Comparison of ENCODE assay signal across 36 cellular contexts in genomic region chr5:115136294-115136693, GRCh38. TPM values are rescaled to one million over a fixed set of nuclear protein-coding genes. Genes with fewer than 3 reads are reported as not detected.
"Had no signal": no experiment of that assay in that cellular context is flagged by ENCODE, and none has a peak within 500 bp of the region (broad histone marks: within the 10 kb centered on the region; RNA-seq: fewer than 3 reads in every experiment).

No MANE protein-coding gene starts in this region.

- H3K27me3 ChIP-seq: adrenal gland, ascending aorta, body of pancreas, brain microvascular endothelial cell, breast epithelium, cardiac muscle cell had no signal

- H3K4me3 ChIP-seq: adrenal gland, ascending aorta, body of pancreas, breast epithelium, cardiac muscle cell had no signal

- H3K36me3 ChIP-seq: adrenal gland, ascending aorta, brain microvascular endothelial cell, breast epithelium, cardiac muscle cell had no signal

- FAIRE-seq: astrocyte, bronchial epithelial cell had no signal

- ATAC-seq: activated naive CD4-positive, alpha-beta T cell treated with anti-CD3 and anti-CD28 coated beads, Interleukin-2, amount 50 U/mL, for 72 hours; activated naive CD8-positive, alpha-beta T cell treated with anti-CD3 and anti-CD28 coated beads, Interleukin-2, amount 50 U/mL, for 24 hours; activated T-cell treated with anti-CD3 and anti-CD28 coated beads, Interleukin-2, amount 50 U/mL, for 4 hours; activated T-cell treated with anti-CD3 and anti-CD28 coated beads, Interleukin-2, amount 50 U/mL, for 72 hours; activated T-helper 17 cell treated with anti-CD3 and anti-CD28 coated beads, Interleukin-2, amount 50 U/mL, for 72 hours; body of pancreas had no signal

- H3K9me3 ChIP-seq: adrenal gland, ascending aorta, body of pancreas, breast epithelium had no signal

- H3K4me1 ChIP-seq: adrenal gland, ascending aorta, body of pancreas, breast epithelium had no signal

- H3K27ac ChIP-seq: adrenal gland, ascending aorta, body of pancreas, brain microvascular endothelial cell, breast epithelium, cardiac muscle cell had no signal

- DNase-seq: activated effector memory CD4-positive, alpha-beta T cell treated with anti-CD3 and anti-CD28 coated beads, Interleukin-2, amount 50 U/mL, for 16 hours; activated effector memory CD4-positive, alpha-beta T cell treated with Interleukin-2 at 50 U/mL for 16 hours; activated gamma-delta T cell; activated gamma-delta T cell treated with Interleukin-2 at 50 U/mL for 16 hours; activated naive CD4-positive, alpha-beta T cell; activated naive CD4-positive, alpha-beta T cell treated with anti-CD3 and anti-CD28 coated beads for 36 hours; activated naive CD4-positive, alpha-beta T cell treated with anti-CD3 and anti-CD28 coated beads, Interleukin-2, amount 10 ng/mL, durations not matched to agents 7 days and 5 days; activated naive CD4-positive, alpha-beta T cell treated with anti-CD3 and anti-CD28 coated beads, Interleukin-2, amount 50 U/mL, for 16 hours; activated naive CD4-positive, alpha-beta T cell treated with Interleukin-2 at 50 U/mL for 16 hours; activated naive CD8-positive, alpha-beta T cell treated with anti-CD3 and anti-CD28 coated beads for 36 hours; activated naive CD8-positive, alpha-beta T cell treated with anti-CD3 and anti-CD28 coated beads, Interleukin-2, amount 10 ng/mL, durations not matched to agents 7 days and 5 days; activated naive CD8-positive, alpha-beta T cell treated with anti-CD3 and anti-CD28 coated beads, Interleukin-2, amount 50 U/mL, for 24 hours; activated T-cell treated with anti-CD3 and anti-CD28 coated beads, Interleukin-2, amount 50 U/mL, for 1 hour; activated T-cell treated with anti-CD3 and anti-CD28 coated beads, Interleukin-2, amount 50 U/mL, for 24 hours; activated T-cell treated with anti-CD3 and anti-CD28 coated beads, Interleukin-2, amount 50 U/mL, for 4 hours; activated T-cell treated with anti-CD3 and anti-CD28 coated beads, Interleukin-2, amount 50 U/mL, for 48 hours; activated T-cell treated with anti-CD3 and anti-CD28 coated beads, Interleukin-2, amount 50 U/mL, for 72 hours; adrenal gland; amniotic stem cell; amygdala; anterior cingulate cortex; aorta; body of pancreas; brain microvascular endothelial cell; caudate nucleus; central memory CD4-positive, alpha-beta T cell; cerebellar nuclear complex had no signal

RNA-seq across cellular contexts. Expression of gene TRIM36, which starts 33.4 kb away (rescaled TPM):
- total RNA-seq: activated T-cell treated with anti-CD3 and anti-CD28 coated beads, Interleukin-2, amount 50 U/mL, for 4 hours; activated T-cell treated with anti-CD3 and anti-CD28 coated beads, Interleukin-2, amount 50 U/mL, for 72 hours; activated T-helper 1 cell treated with anti-CD3 and anti-CD28 coated beads, Interleukin-12 subunit alpha, Interleukin-12 subunit beta, Interleukin-2, Interleukin-4 antibody, amounts not matched to agents 30 ng/mL and 10 ng/mL and 1 ng/mL, durations not matched to agents 14 hours and 24 hours and 36 hours; activated T-helper 2 cell treated with anti-CD3 and anti-CD28 coated beads, Interferon-gamma antibody, Interleukin-2, Interleukin-4, amounts not matched to agents 10 μg/mL and 5 μg/mL and 100 μg/mL, durations not matched to agents 14 hours and 24 hours and 36 hours had no signal
